Comparison of ENCODE assay signal across 8 cellular contexts in genomic region chr3:195908439-195909293, GRCh38. TPM values are rescaled to one million over a fixed set of nuclear protein-coding genes. Genes with fewer than 3 reads are reported as not detected.
A peak's percentile ranks its signal among the peaks of the same experiment; 100 is the strongest.
DNase-seq lines count a peak whose midpoint lies in the region; ATAC-seq and TF ChIP-seq lines count a peak whose summit lies in the region.

Gene TNK2 (minus strand): TSS chr3:195908551. CDS start chr3:195888588, 19,963 bp downstream.

- peaks cover 23% of the 10 kb centered on the region for H3K79me1 ChIP-seq in mesenchymal stem cell (replicated peaks; ENCODE audit: low read length, poor library complexity, severe bottlenecking)

- peak within 1 kb of the TSS; percentile 55 for H2AFZ ChIP-seq in mesenchymal stem cell (ENCODE audit: low read depth, low read length)

- H2BK12ac ChIP-seq in mesenchymal stem cell (ENCODE audit: low read length in 2 of 2): peak within 1 kb of the TSS in 1 of 2 experiments; percentile 80

- H3K27ac ChIP-seq in AG04450 (ENCODE audit: low read depth, low read length) (no peak within 1 kb of the TSS), dorsolateral prefrontal cortex (peak within 1 kb of the TSS in 58 of 59 donors; percentile 8 to 90 (median 72)), mesenchymal stem cell (ENCODE audit: low read length, poor library complexity, severe bottlenecking) (no peak within 1 kb of the TSS), stomach (peak within 1 kb of the TSS; percentile 25 to 85 (median 82))

- H4K91ac ChIP-seq in mesenchymal stem cell (ENCODE audit: low read length): peak within 1 kb of the TSS; percentile 47

- no peak for TF ChIP-seq POLR2A in stomach (IDR thresholded peaks at IDR 0.05)

- intact Hi-C loops in activated CD4-positive, alpha-beta T cell treated with anti-CD3 and anti-CD28 coated beads for 36 hours (cut with DNase I, micrococcal nuclease): loop anchor here (1.0 to 5.0 kb wide), 10 partner anchors 45 to 1236 kb away; partner anchors contain the start of genes PPP1R2 (in 2 of the 2), ACAP2 (in 1 of the 2), LSG1 (in 1 of the 2) and RNF168 (in 1 of the 2)
- intact Hi-C loops in dorsolateral prefrontal cortex (cut with DNase I) (loop anchor here (1.0 to 2.0 kb wide), 2 partner anchors 8 to 14 kb away; no protein-coding TSS in a partner anchor), stomach (cut with DNase I; ENCODE audit: low total_unique reads) (loop anchor here (5.0 kb wide), 1 partner anchor 41 kb away; no protein-coding TSS in a partner anchor)

- peak within 1 kb of the TSS; percentile 61 for H3K4me3 ChIP-seq in AG04450 (ENCODE audit: low read depth, low read length)
- peak within 1 kb of the TSS; percentile 50 to 84 (median 72) for H3K4me3 ChIP-seq in dorsolateral prefrontal cortex
- peak within 1 kb of the TSS; percentile 73 to 79 for H3K4me3 ChIP-seq in mesenchymal stem cell (ENCODE audit: insufficient read depth in 1 of 2, low read depth in 1 of 2, low read length in 2 of 2)
- peak within 1 kb of the TSS; percentile 72 to 95 (median 80) for H3K4me3 ChIP-seq in stomach

- H3K4me2 ChIP-seq in mesenchymal stem cell (ENCODE audit: low read length, poor library complexity, severe bottlenecking): peak within 1 kb of the TSS; percentile 93

- CTCF ChIA-PET in AG04450 (lab: Charles Lee): interaction anchor here (0.8 to 2.1 kb wide), 3 partner anchors 14 to 46 kb away, joined by 3 to 27 read pairs (median 11); no protein-coding TSS in a partner anchor
- CTCF ChIA-PET in activated CD4-positive, alpha-beta T cell treated with anti-CD3 and anti-CD28 coated beads for 36 hours (lab: Charles Lee): interaction anchor here (1.0 to 4.0 kb wide), 3 partner anchors 13 to 49 kb away, joined by 3 to 64 read pairs (median 4); no protein-coding TSS in a partner anchor

- peak within 1 kb of the TSS; percentile 78 for H3K4me3 Mint-ChIP-seq in activated CD4-positive, alpha-beta T cell treated with anti-CD3 and anti-CD28 coated beads for 36 hours

- peak within 1 kb of the TSS; percentile 47 for H3K9ac ChIP-seq in mesenchymal stem cell (ENCODE audit: low read length)

- DNase-seq in AG04450 (ENCODE audit: low read depth, low spot score) (no peak), dorsolateral prefrontal cortex (peak in 2 of 10 donors; percentile 37 to 43), mesenchymal stem cell (no peak), stomach (peak; percentile 47), UCSD-AML1 (lab: John Stamatoyannopoulos, UW; ENCODE audit: unreplicated experiment) (no peak)
- DNase-seq in activated CD4-positive, alpha-beta T cell treated with anti-CD3 and anti-CD28 coated beads for 36 hours: peak; percentile 71

- no peaks in the 10 kb centered on the region; the same call in 1 of the 2 replicates for H3K9me3 ChIP-seq in AG04450 (ENCODE audit: control insufficient read depth, insufficient read depth, low read length)
- H3K9me3 ChIP-seq in mesenchymal stem cell (ENCODE audit: control insufficient read depth, low read length): no peaks in the 10 kb centered on the region
- H3K9me3 ChIP-seq in stomach: no peaks in the 10 kb centered on the region

- peaks cover 8% of the 10 kb centered on the region for H3K36me3 Mint-ChIP-seq in activated CD4-positive, alpha-beta T cell treated with anti-CD3 and anti-CD28 coated beads for 36 hours (ENCODE audit: low read depth)

- no peak for TF ChIP-seq EP300 in stomach (IDR thresholded peaks at IDR 0.05)

- H2BK5ac ChIP-seq in mesenchymal stem cell (ENCODE audit: low read depth, low read length, poor library complexity, severe bottlenecking): no peak within 1 kb of the TSS

- no peaks in the 10 kb centered on the region for H3K27me3 ChIP-seq in AG04450 (ENCODE audit: control insufficient read depth, insufficient read depth, low read length)
- no peaks in the 10 kb centered on the region for H3K27me3 ChIP-seq in dorsolateral prefrontal cortex
- no peaks in the 10 kb centered on the region for H3K27me3 ChIP-seq in mesenchymal stem cell (ENCODE audit: control insufficient read depth in 1 of 2, insufficient read depth in 1 of 2, low read length in 2 of 2)
- no peaks in the 10 kb centered on the region for H3K27me3 ChIP-seq in stomach

- ATAC-seq in GM19328 (IDR thresholded peaks at IDR 0.05; ENCODE audit: unreplicated experiment) (peak; percentile 15), HG03520 (IDR thresholded peaks at IDR 0.05; ENCODE audit: unreplicated experiment) (peak; percentile 14)
- peak; percentile 7 for ATAC-seq in activated CD4-positive, alpha-beta T cell treated with anti-CD3 and anti-CD28 coated beads for 36 hours

- no peaks in the 10 kb centered on the region for H3K9me3 Mint-ChIP-seq in activated CD4-positive, alpha-beta T cell treated with anti-CD3 and anti-CD28 coated beads for 36 hours (ENCODE audit: low read depth)

- no peaks in the 10 kb centered on the region for H3K36me3 ChIP-seq in mesenchymal stem cell (ENCODE audit: control insufficient read depth in 1 of 2, insufficient read depth in 2 of 2, low read depth in 1 of 2, low read length in 2 of 2)
- no peaks in the 10 kb centered on the region for H3K36me3 ChIP-seq in stomach

- H3K23ac ChIP-seq in mesenchymal stem cell (ENCODE audit: low read length in 2 of 2): peak within 1 kb of the TSS in 1 of 2 experiments; percentile 70

- peak within 1 kb of the TSS; percentile 100 for H3K27ac Mint-ChIP-seq in activated CD4-positive, alpha-beta T cell treated with anti-CD3 and anti-CD28 coated beads for 36 hours

- peak within 1 kb of the TSS; percentile 60 to 80 for H3K18ac ChIP-seq in mesenchymal stem cell (ENCODE audit: low read depth in 1 of 2, low read length in 2 of 2)

- H2AK5ac ChIP-seq in mesenchymal stem cell (ENCODE audit: low read length, severe bottlenecking): no peak within 1 kb of the TSS

- H3K27me3 Mint-ChIP-seq in activated CD4-positive, alpha-beta T cell treated with anti-CD3 and anti-CD28 coated beads for 36 hours: no peaks in the 10 kb centered on the region

- POLR2A ChIA-PET in AG04450 (lab: Yijun Ruan, JAX): interaction anchor here (0.6 to 1.4 kb wide), 3 partner anchors 12 to 16 kb away, joined by 3 to 4 read pairs (median 3); no protein-coding TSS in a partner anchor
- POLR2A ChIA-PET in activated CD4-positive, alpha-beta T cell treated with anti-CD3 and anti-CD28 coated beads for 36 hours (lab: Charles Lee): interaction anchor here (1.3 to 3.9 kb wide), 2 partner anchors 14 to 17 kb away, joined by 3 to 28 read pairs; no protein-coding TSS in a partner anchor

- H2BK120ac ChIP-seq in mesenchymal stem cell (ENCODE audit: low read depth, low read length): peak within 1 kb of the TSS; percentile 73

- H4K8ac ChIP-seq in mesenchymal stem cell (ENCODE audit: low read length): peak within 1 kb of the TSS; percentile 64

- peaks cover 42% of the 10 kb centered on the region for H3K4me1 Mint-ChIP-seq in activated CD4-positive, alpha-beta T cell treated with anti-CD3 and anti-CD28 coated beads for 36 hours

- peak within 1 kb of the TSS; percentile 38 to 66 for H3K14ac ChIP-seq in mesenchymal stem cell (ENCODE audit: low read length in 2 of 2)

- 2% methylated on average over 39 of the region's 83 CpGs for whole genome bisulfite sequencing in mesenchymal stem cell
- WGBS in stomach, 5 donors: 0 to 4% (median 3%) methylated on average over 29 to 81 of the region's 83 CpGs

- H3K4me1 ChIP-seq in mesenchymal stem cell (ENCODE audit: control insufficient read depth, insufficient read depth, low read depth, low read length) (peaks cover 24% of the 10 kb centered on the region), stomach (peaks cover 36 to 60% (median 41%) of the 10 kb centered on the region in 4 donors)

- TF ChIP-seq CTCF in AG04450 (IDR thresholded peaks at IDR 0.05; ENCODE audit: low read depth, low read length): no peak
- no peak for TF ChIP-seq CTCF in dorsolateral prefrontal cortex (IDR thresholded peaks at IDR 0.05 in 54 of 56, conservative IDR thresholded peaks at IDR 0.05 in 2 of 56; ENCODE audit: low read depth in 1 of 56, partially characterized antibody in 56 of 56)
- TF ChIP-seq CTCF in stomach (IDR thresholded peaks at IDR 0.05): no peak

- peak within 1 kb of the TSS in 1 of 2 experiments; percentile 62 for H3K4ac ChIP-seq in mesenchymal stem cell (ENCODE audit: low read depth in 1 of 2, low read length in 2 of 2)

- H2BK15ac ChIP-seq in mesenchymal stem cell (ENCODE audit: low read depth, poor library complexity, severe bottlenecking): peak within 1 kb of the TSS; percentile 63

RNA-seq across cellular contexts. Expression of gene TNK2, which starts in this region (rescaled TPM):
- polyA plus RNA-seq in AG04450 (2011; rRNA removed) (2.7 and 4.4 TPM in 2 replicates), stomach (10 to 100 TPM; 20.1 to 42.7 (median 34.5) TPM)
- polyA minus RNA-seq in AG04450 (2011; rRNA and poly(A)+ RNA removed): 5.4 and 9.1 TPM in 2 replicates
- 10 to 100 TPM; 49.9 to 54.2 TPM for total RNA-seq in activated CD4-positive, alpha-beta T cell treated with anti-CD3 and anti-CD28 coated beads for 36 hours
- total RNA-seq in dorsolateral prefrontal cortex (100 to 1,000 TPM; 167 to 402 (median 279) TPM), stomach (100 to 1,000 TPM in 1 of 5 donors, 10 to 100 TPM in 3, 1 to 10 TPM in 1; 6.1 to 431 (median 42.6) TPM)
- polyA plus RNA-seq in mesenchymal stem cell (2013, experiment 1 of 2): 11.7 TPM
- polyA plus RNA-seq in mesenchymal stem cell (2013, experiment 2 of 2): 11.4 TPM

Comparison
In these comparisons a context has a peak if more than half of its experiments do, and no peak if none do; other contexts are left out.
1. DNase-seq: peak in activated CD4-positive, alpha-beta T cell treated with anti-CD3 and anti-CD28 coated beads for 36 hours (single experiment) and stomach (single experiment); none in AG04450 (single experiment), mesenchymal stem cell (single experiment) and UCSD-AML1 (single experiment).
2. H3K27ac ChIP-seq: peak in dorsolateral prefrontal cortex (58 of 59) and stomach (5 of 5); none in AG04450 (single experiment) and mesenchymal stem cell (single experiment).
3. Peak in every context shown above with its lines, with median percentiles within 50 percentile points of each other: H3K4me3 ChIP-seq and ATAC-seq.